ENCODE assay signal across 2 cellular contexts in the genomic region with DNA sequence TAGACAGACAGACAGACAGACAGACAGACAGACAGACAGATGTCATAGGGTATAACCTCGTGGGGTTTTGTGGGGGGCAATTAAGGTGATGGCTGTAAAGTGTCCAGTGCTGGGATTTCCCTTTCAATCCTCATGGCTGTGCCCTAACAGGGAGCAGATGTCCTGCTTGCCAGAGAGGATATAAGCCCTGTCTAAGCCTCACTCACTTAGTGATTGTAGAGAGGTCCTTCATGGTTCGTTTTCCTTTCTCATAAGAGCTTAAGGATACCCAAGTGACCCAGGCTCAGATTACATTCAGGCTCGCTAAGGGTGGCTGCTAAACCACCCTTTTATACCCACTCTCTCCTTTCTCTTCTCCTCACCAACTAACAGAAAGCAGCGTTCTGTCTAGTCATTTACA.
TF ChIP-seq lines count a peak whose summit lies in the region.

No MANE protein-coding gene starts in this region.

TF ChIP-seq in SK-N-SH treated with all-trans-retinoic acid at 6 μM for 48 hours, 23 proteins besides CTCF, POLR2A, EP300 and RAD21 (continued from another document):
- TF ChIP-seq, protein P1, sequence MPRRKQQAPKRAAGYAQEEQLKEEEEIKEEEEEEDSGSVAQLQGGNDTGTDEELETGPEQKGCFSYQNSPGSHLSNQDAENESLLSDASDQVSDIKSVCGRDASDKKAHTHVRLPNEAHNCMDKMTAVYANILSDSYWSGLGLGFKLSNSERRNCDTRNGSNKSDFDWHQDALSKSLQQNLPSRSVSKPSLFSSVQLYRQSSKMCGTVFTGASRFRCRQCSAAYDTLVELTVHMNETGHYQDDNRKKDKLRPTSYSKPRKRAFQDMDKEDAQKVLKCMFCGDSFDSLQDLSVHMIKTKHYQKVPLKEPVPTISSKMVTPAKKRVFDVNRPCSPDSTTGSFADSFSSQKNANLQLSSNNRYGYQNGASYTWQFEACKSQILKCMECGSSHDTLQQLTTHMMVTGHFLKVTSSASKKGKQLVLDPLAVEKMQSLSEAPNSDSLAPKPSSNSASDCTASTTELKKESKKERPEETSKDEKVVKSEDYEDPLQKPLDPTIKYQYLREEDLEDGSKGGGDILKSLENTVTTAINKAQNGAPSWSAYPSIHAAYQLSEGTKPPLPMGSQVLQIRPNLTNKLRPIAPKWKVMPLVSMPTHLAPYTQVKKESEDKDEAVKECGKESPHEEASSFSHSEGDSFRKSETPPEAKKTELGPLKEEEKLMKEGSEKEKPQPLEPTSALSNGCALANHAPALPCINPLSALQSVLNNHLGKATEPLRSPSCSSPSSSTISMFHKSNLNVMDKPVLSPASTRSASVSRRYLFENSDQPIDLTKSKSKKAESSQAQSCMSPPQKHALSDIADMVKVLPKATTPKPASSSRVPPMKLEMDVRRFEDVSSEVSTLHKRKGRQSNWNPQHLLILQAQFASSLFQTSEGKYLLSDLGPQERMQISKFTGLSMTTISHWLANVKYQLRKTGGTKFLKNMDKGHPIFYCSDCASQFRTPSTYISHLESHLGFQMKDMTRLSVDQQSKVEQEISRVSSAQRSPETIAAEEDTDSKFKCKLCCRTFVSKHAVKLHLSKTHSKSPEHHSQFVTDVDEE (CRISPR knock-in tag; IDR thresholded peaks at IDR 0.05): no peak
- no peak for TF ChIP-seq GLIS3 (CRISPR knock-in tag; IDR thresholded peaks at IDR 0.05)
- TF ChIP-seq, protein P2, sequence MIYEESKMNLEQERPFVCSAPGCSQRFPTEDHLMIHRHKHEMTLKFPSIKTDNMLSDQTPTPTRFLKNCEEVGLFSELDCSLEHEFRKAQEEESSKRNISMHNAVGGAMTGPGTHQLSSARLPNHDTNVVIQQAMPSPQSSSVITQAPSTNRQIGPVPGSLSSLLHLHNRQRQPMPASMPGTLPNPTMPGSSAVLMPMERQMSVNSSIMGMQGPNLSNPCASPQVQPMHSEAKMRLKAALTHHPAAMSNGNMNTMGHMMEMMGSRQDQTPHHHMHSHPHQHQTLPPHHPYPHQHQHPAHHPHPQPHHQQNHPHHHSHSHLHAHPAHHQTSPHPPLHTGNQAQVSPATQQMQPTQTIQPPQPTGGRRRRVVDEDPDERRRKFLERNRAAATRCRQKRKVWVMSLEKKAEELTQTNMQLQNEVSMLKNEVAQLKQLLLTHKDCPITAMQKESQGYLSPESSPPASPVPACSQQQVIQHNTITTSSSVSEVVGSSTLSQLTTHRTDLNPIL (CRISPR knock-in tag; IDR thresholded peaks at IDR 0.05; ENCODE audit: low read depth): no peak
- TF ChIP-seq OSR1 (CRISPR knock-in tag; IDR thresholded peaks at IDR 0.05): no peak
- TF ChIP-seq TOX (CRISPR knock-in tag; IDR thresholded peaks at IDR 0.05; ENCODE audit: borderline replicate concordance): no peak
- TF ChIP-seq ESRRG (CRISPR knock-in tag; IDR thresholded peaks at IDR 0.05): no peak
- no peak for TF ChIP-seq TCF4 (CRISPR knock-in tag; IDR thresholded peaks at IDR 0.05; ENCODE audit: borderline replicate concordance)
- no peak for TF ChIP-seq ZNF70 (CRISPR knock-in tag; IDR thresholded peaks at IDR 0.05)
- TF ChIP-seq ARNTL (CRISPR knock-in tag; IDR thresholded peaks at IDR 0.05; ENCODE audit: borderline replicate concordance, low read depth): no peak
- TF ChIP-seq, protein P3, sequence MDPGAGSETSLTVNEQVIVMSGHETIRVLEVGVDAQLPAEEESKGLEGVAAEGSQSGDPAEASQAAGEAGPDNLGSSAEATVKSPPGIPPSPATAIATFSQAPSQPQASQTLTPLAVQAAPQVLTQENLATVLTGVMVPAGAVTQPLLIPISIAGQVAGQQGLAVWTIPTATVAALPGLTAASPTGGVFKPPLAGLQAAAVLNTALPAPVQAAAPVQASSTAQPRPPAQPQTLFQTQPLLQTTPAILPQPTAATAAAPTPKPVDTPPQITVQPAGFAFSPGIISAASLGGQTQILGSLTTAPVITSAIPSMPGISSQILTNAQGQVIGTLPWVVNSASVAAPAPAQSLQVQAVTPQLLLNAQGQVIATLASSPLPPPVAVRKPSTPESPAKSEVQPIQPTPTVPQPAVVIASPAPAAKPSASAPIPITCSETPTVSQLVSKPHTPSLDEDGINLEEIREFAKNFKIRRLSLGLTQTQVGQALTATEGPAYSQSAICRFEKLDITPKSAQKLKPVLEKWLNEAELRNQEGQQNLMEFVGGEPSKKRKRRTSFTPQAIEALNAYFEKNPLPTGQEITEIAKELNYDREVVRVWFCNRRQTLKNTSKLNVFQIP (CRISPR knock-in tag; IDR thresholded peaks at IDR 0.05; ENCODE audit: borderline replicate concordance, low read depth): no peak
- TF ChIP-seq CSDC2 (CRISPR knock-in tag; IDR thresholded peaks at IDR 0.05): no peak
- no peak for TF ChIP-seq ZFP30 (CRISPR knock-in tag; IDR thresholded peaks at IDR 0.05)
- TF ChIP-seq ZFP3 (CRISPR knock-in tag; IDR thresholded peaks at IDR 0.05): no peak
- no peak for TF ChIP-seq ZC3H10 (CRISPR knock-in tag; IDR thresholded peaks at IDR 0.05)

TF ChIP-seq in SK-N-SH, 30 proteins besides CTCF, POLR2A, EP300 and RAD21 (continued from another document):
- TF ChIP-seq FOSL2 (IDR thresholded peaks at IDR 0.05; ENCODE audit: borderline replicate concordance, low read depth): no peak
- TF ChIP-seq FOXM1 (IDR thresholded peaks at IDR 0.05; ENCODE audit: low read depth): no peak
- TF ChIP-seq, protein P4, sequence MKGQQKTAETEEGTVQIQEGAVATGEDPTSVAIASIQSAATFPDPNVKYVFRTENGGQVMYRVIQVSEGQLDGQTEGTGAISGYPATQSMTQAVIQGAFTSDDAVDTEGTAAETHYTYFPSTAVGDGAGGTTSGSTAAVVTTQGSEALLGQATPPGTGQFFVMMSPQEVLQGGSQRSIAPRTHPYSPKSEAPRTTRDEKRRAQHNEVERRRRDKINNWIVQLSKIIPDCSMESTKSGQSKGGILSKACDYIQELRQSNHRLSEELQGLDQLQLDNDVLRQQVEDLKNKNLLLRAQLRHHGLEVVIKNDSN (IDR thresholded peaks at IDR 0.05; ENCODE audit: borderline replicate concordance, low read depth): no peak
- no peak for TF ChIP-seq YY1 (IDR thresholded peaks at IDR 0.05; ENCODE audit: low read depth)
- no peak for TF ChIP-seq GABPA (IDR thresholded peaks at IDR 0.05; ENCODE audit: low read depth)
- no peak for TF ChIP-seq CHD2 (IDR thresholded peaks at IDR 0.05; ENCODE audit: low read length, partially characterized antibody)
- no peak for TF ChIP-seq TCF12 (IDR thresholded peaks at IDR 0.05)
- no peak for TF ChIP-seq RFX5 (IDR thresholded peaks at IDR 0.05; ENCODE audit: low read length)
- TF ChIP-seq NFIC (IDR thresholded peaks at IDR 0.05; ENCODE audit: borderline replicate concordance): no peak
- TF ChIP-seq NRF1 (IDR thresholded peaks at IDR 0.05; ENCODE audit: low read depth, low read length): no peak
- no peak for TF ChIP-seq TEAD4 (IDR thresholded peaks at IDR 0.05; ENCODE audit: borderline replicate concordance, insufficient read depth)
- no peak for TF ChIP-seq SIN3A (IDR thresholded peaks at IDR 0.05; ENCODE audit: borderline replicate concordance, low read depth, low read length)
- no peak for TF ChIP-seq JUND (IDR thresholded peaks at IDR 0.05)
- no peak for TF ChIP-seq RXRA (IDR thresholded peaks at IDR 0.05; ENCODE audit: borderline replicate concordance, low read depth)
- no peak for TF ChIP-seq FOXJ3 (CRISPR knock-in tag; IDR thresholded peaks at IDR 0.05)
TF ChIP-seq in SK-N-SH: peak in this region for 0.
